ENCODE assay signal across 9 cellular contexts in genomic region chr15:85473455-85473854, GRCh38.
A peak's percentile ranks its signal among the peaks of the same experiment; 100 is the strongest.
DNase-seq lines count a peak whose midpoint lies in the region; ATAC-seq and TF ChIP-seq lines count a peak whose summit lies in the region.
"Had no signal": no experiment of that assay in that cellular context is flagged by ENCODE, and none has a peak within 500 bp of the region (broad histone marks: within the 10 kb centered on the region; RNA-seq: fewer than 3 reads in every experiment).

No MANE protein-coding gene starts in this region.

- H3F3A ChIP-seq in MM.1S (ENCODE audit: insufficient read depth, low read length): peaks cover 6% of the 10 kb centered on the region

- peaks cover 100% of the 10 kb centered on the region for H3K79me2 ChIP-seq in OCI-LY7 (ENCODE audit: insufficient read depth, low read depth, low read length)
- H3K79me2 ChIP-seq in MM.1S (ENCODE audit: low read length): peaks cover 38% of the 10 kb centered on the region

- H3K4me2 ChIP-seq in OCI-LY7 (ENCODE audit: low read length): peak overlapping the region; percentile 72
- no peak overlapping the region for H3K4me2 ChIP-seq in MM.1S (ENCODE audit: low read depth, low read length)

- intact Hi-C loops in OCI-LY7 (cut with micrococcal nuclease; ENCODE audit: unreplicated experiment): no loop called here

- no peaks in the 10 kb centered on the region; the same call in 1 of the 2 replicates for H4K20me1 ChIP-seq in OCI-LY7 (ENCODE audit: insufficient read depth, low read length)
- H4K20me1 ChIP-seq in MM.1S (ENCODE audit: insufficient read depth, low read length): no peaks in the 10 kb centered on the region

- H3K9me3 ChIP-seq in OCI-LY7 (ENCODE audit: low read length): peaks cover 8% of the 10 kb centered on the region; the same call in 1 of the 2 replicates
- H3K9me3 ChIP-seq in MM.1S (replicated peaks; ENCODE audit: insufficient read depth, low read length): no peaks in the 10 kb centered on the region

- POLR2A ChIA-PET in OCI-LY7 (lab: Charles Lee): interaction anchor here (0.7 to 9.3 kb wide), 15 partner anchors 11 to 145 kb away, joined by 3 to 66 read pairs (median 5); partner anchors contain the start of gene AKAP13

- H3K4me3 ChIP-seq in OCI-LY7 (ENCODE audit: low read depth, low read length, poor library complexity, severe bottlenecking): peak overlapping the region; percentile 52
- H3K4me3 ChIP-seq in fibroblast of the aortic adventitia (ENCODE audit: low read depth, low read length): no peak overlapping the region
- no peak overlapping the region for H3K4me3 ChIP-seq in MM.1S (ENCODE audit: low read length)

- H3K9me2 ChIP-seq in OCI-LY7 (ENCODE audit: insufficient read depth, low read length): no peaks in the 10 kb centered on the region
- no peaks in the 10 kb centered on the region for H3K9me2 ChIP-seq in MM.1S (replicated peaks; ENCODE audit: insufficient read depth, low read length)

- H2AFZ ChIP-seq in OCI-LY7 (ENCODE audit: low read length) (no peak overlapping the region), MM.1S (ENCODE audit: low read length) (no peak overlapping the region)

- no peaks in the 10 kb centered on the region for H3K27me3 ChIP-seq in MM.1S (replicated peaks; ENCODE audit: insufficient read depth, low read length)

- H3K4me1 ChIP-seq in OCI-LY7 (ENCODE audit: insufficient read depth, low read length, poor library complexity, severe bottlenecking): peaks cover 97% of the 10 kb centered on the region
- peaks cover 34% of the 10 kb centered on the region for H3K4me1 ChIP-seq in MM.1S (ENCODE audit: low read length)

- ATAC-seq in GM18519 (IDR thresholded peaks at IDR 0.05; ENCODE audit: low FRiP score, unreplicated experiment) (peak; percentile 32), HG02938 (IDR thresholded peaks at IDR 0.05; ENCODE audit: unreplicated experiment) (no peak)

- H3K27ac ChIP-seq in OCI-LY7 (ENCODE audit: low read depth, low read length, poor library complexity, severe bottlenecking) (peak overlapping the region; percentile 92), MM.1S (ENCODE audit: low read length) (no peak overlapping the region)

- in situ Hi-C loops in ACHN (cut with HindIII; ENCODE audit: low pct_ligation_motif_present, low pct_unique_long_range_greater_than_20kb, low sequenced_read_pairs): no loop called here

- no peak overlapping the region for H3K9ac ChIP-seq in MM.1S (ENCODE audit: low read length)

- peaks cover 15% of the 10 kb centered on the region for H3K36me3 ChIP-seq in OCI-LY7 (ENCODE audit: insufficient read depth, low read length)
- H3K36me3 ChIP-seq in MM.1S (replicated peaks; ENCODE audit: insufficient read depth, low read length): no peaks in the 10 kb centered on the region

- no TSS peak for BruUV-seq in OCI-LY7 (replicated peaks; lab: Mats Ljungman, UMichigan)

- CTCF ChIA-PET in OCI-LY7 (lab: Charles Lee; ENCODE audit: unreplicated experiment): interaction anchor here (1.0 kb wide), 1 partner anchor 20 kb away, joined by 4 read pairs; no protein-coding TSS in a partner anchor

- TF ChIP-seq CTCF in OCI-LY7 (conservative IDR thresholded peaks at IDR 0.05; ENCODE audit: low read length) (0 out of 2 replicates have a peak, but pooled peaks have one; percentile 16), fibroblast of the aortic adventitia (IDR thresholded peaks at IDR 0.05; ENCODE audit: insufficient read depth, low read length) (no peak), MM.1S (IDR thresholded peaks at IDR 0.05; ENCODE audit: low read length) (no peak)

- DNase-seq in ACHN (peak; percentile 30), OCI-LY7 (ENCODE audit: low spot score) (peak; percentile 52), fibroblast of the aortic adventitia (ENCODE audit: low read depth) (peak; percentile 65), NCI-H446 treated with DMSO at 0.1 percent for 48 hours (lab: John Stamatoyannopoulos, UW) (no peak), MM.1S (no peak)
- no peak for DNase-seq in stimulated activated CD4-positive, alpha-beta T cell treated with anti-CD3 and anti-CD28 coated beads, Interleukin-1b, Interleukin-23, amount 100 ng/mL, for 48 hours
- DNase-seq: DMS53 had no signal

Comparison
In these comparisons a context has a peak if more than half of its experiments do, and no peak if none do; other contexts are left out.
1. DNase-seq: peak in ACHN (single experiment), OCI-LY7 (single experiment) and fibroblast of the aortic adventitia (single experiment); none in NCI-H446 treated with DMSO at 0.1 percent for 48 hours (single experiment), stimulated activated CD4-positive, alpha-beta T cell treated with anti-CD3 and anti-CD28 coated beads, Interleukin-1b, Interleukin-23, amount 100 ng/mL, for 48 hours (single experiment) and MM.1S (single experiment).